ENCODE assay signal across 14 cellular contexts in the genomic region with DNA sequence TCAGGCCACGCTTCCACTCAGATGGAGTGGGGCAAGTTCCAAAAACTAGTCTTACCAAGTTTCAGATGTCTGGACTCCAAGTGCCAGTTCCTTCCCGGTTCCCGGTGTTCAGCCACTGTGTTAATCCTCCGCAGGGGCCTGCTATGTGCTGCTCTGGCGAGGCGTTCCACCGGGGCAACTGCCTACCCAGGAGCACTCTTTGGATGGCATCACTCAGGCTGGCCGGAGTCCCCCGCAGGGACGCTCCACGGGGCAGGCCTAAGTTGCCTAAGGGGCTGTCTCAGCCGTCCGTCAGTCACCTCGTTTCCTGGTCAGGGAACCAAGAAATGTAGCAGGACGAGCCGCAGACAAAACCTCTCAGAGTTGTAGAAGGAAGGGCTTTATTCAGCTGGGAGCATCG. TPM values are rescaled to one million over a fixed set of nuclear protein-coding genes. Genes with fewer than 3 reads are reported as not detected.
DNase-seq lines count a peak whose midpoint lies in the region; ATAC-seq and TF ChIP-seq lines count a peak whose summit lies in the region.
"Had no signal": no experiment of that assay in that cellular context is flagged by ENCODE, and none has a peak within 500 bp of the region (broad histone marks: within the 10 kb centered on the region; RNA-seq: fewer than 3 reads in every experiment).

No MANE protein-coding gene starts in this region.

- no peak for DNase-seq in activated CD8-positive, alpha-beta T cell treated with anti-CD3 and anti-CD28 coated beads, Interleukin-2, amount 10 ng/mL, durations not matched to agents 7 days and 5 days
- no peak for DNase-seq in activated CD8-positive, alpha-beta T cell treated with anti-CD3 and anti-CD28 coated beads for 36 hours
- DNase-seq in GM23338 (ENCODE audit: low spot score) (peak; percentile 53), progenitor cell of endocrine pancreas (ENCODE audit: low spot score, unreplicated experiment) (no peak), NCI-H748 (lab: John Stamatoyannopoulos, UW; ENCODE audit: unreplicated experiment) (no peak), NCI-H2171 treated with DMSO at 0.1 percent for 48 hours (lab: John Stamatoyannopoulos, UW) (no peak), NCI-H69 (lab: John Stamatoyannopoulos, UW) (no peak)
- DNase-seq: activated naive CD4-positive, alpha-beta T cell treated with Interleukin-2 at 50 U/mL for 16 hours; NCI-H1436; NCI-H524 treated with DMSO at 0.1 percent for 48 hours; small intestine had no signal

- H3K79me2 ChIP-seq in GM23338 (replicated peaks; ENCODE audit: insufficient read depth): peaks cover 21% of the 10 kb centered on the region

- H3K4me1 ChIP-seq in GM23338 (ENCODE audit: insufficient read depth): peaks cover 37% of the 10 kb centered on the region
- H3K4me1 ChIP-seq: SJCRH30 had no signal

- peaks cover 27% of the 10 kb centered on the region for H3F3A ChIP-seq in GM23338 (replicated peaks; ENCODE audit: low read depth)

- CTCF ChIA-PET in activated CD8-positive, alpha-beta T cell treated with anti-CD3 and anti-CD28 coated beads, Interleukin-2, amount 10 ng/mL, durations not matched to agents 7 days and 5 days (lab: Charles Lee): no interaction called here
- CTCF ChIA-PET in activated CD8-positive, alpha-beta T cell treated with anti-CD3 and anti-CD28 coated beads for 36 hours (lab: Charles Lee): no interaction called here

- H3K9me3 Mint-ChIP-seq in activated CD8-positive, alpha-beta T cell treated with anti-CD3 and anti-CD28 coated beads, Interleukin-2, amount 10 ng/mL, durations not matched to agents 7 days and 5 days (ENCODE audit: insufficient read depth): no peaks in the 10 kb centered on the region
- peaks cover 7% of the 10 kb centered on the region for H3K9me3 Mint-ChIP-seq in activated CD8-positive, alpha-beta T cell treated with anti-CD3 and anti-CD28 coated beads for 36 hours
- no peaks in the 10 kb centered on the region for H3K9me3 Mint-ChIP-seq in GM23338
- no peaks in the 10 kb centered on the region for H3K9me3 Mint-ChIP-seq in activated T-helper 17 cell treated with anti-CD3 and anti-CD28 coated beads, Interleukin-2, amount 50 U/mL, for 72 hours
- peaks cover 5% of the 10 kb centered on the region for H3K9me3 Mint-ChIP-seq in progenitor cell of endocrine pancreas (ENCODE audit: low read depth)
- H3K9me3 Mint-ChIP-seq: central memory CD8-positive, alpha-beta T cell had no signal

- H3K4me3 ChIP-seq in GM23338: no peak overlapping the region
- H3K4me3 ChIP-seq: SJCRH30 had no signal

- no peaks in the 10 kb centered on the region for H3K27me3 Mint-ChIP-seq in activated CD8-positive, alpha-beta T cell treated with anti-CD3 and anti-CD28 coated beads, Interleukin-2, amount 10 ng/mL, durations not matched to agents 7 days and 5 days (ENCODE audit: low read depth)
- no peaks in the 10 kb centered on the region for H3K27me3 Mint-ChIP-seq in activated CD8-positive, alpha-beta T cell treated with anti-CD3 and anti-CD28 coated beads for 36 hours
- H3K27me3 Mint-ChIP-seq in GM23338 (ENCODE audit: insufficient read depth, low read depth, poor library complexity) (peaks cover 20% of the 10 kb centered on the region), progenitor cell of endocrine pancreas (no peaks in the 10 kb centered on the region)
- no peaks in the 10 kb centered on the region for H3K27me3 Mint-ChIP-seq in activated T-helper 17 cell treated with anti-CD3 and anti-CD28 coated beads, Interleukin-2, amount 50 U/mL, for 72 hours
- H3K27me3 Mint-ChIP-seq: central memory CD8-positive, alpha-beta T cell had no signal

- H3K27me3 ChIP-seq in GM23338 (ENCODE audit: insufficient read depth): no peaks in the 10 kb centered on the region
- H3K27me3 ChIP-seq: SJCRH30 had no signal

- intact Hi-C loops in activated CD8-positive, alpha-beta T cell treated with anti-CD3 and anti-CD28 coated beads for 36 hours (cut with micrococcal nuclease): no loop called here

- peak overlapping the region; percentile 49 for H3K27ac Mint-ChIP-seq in activated CD8-positive, alpha-beta T cell treated with anti-CD3 and anti-CD28 coated beads, Interleukin-2, amount 10 ng/mL, durations not matched to agents 7 days and 5 days
- H3K27ac Mint-ChIP-seq in activated CD8-positive, alpha-beta T cell treated with anti-CD3 and anti-CD28 coated beads for 36 hours: no peak overlapping the region
- H3K27ac Mint-ChIP-seq in GM23338: peak overlapping the region; percentile 92
- peak overlapping the region; percentile 82 for H3K27ac Mint-ChIP-seq in activated T-helper 17 cell treated with anti-CD3 and anti-CD28 coated beads, Interleukin-2, amount 50 U/mL, for 72 hours
- H3K27ac Mint-ChIP-seq in progenitor cell of endocrine pancreas: peak overlapping the region; percentile 49

- H3K4me1 Mint-ChIP-seq in activated CD8-positive, alpha-beta T cell treated with anti-CD3 and anti-CD28 coated beads, Interleukin-2, amount 10 ng/mL, durations not matched to agents 7 days and 5 days (ENCODE audit: low read depth): peaks cover 27% of the 10 kb centered on the region
- H3K4me1 Mint-ChIP-seq in activated CD8-positive, alpha-beta T cell treated with anti-CD3 and anti-CD28 coated beads for 36 hours (ENCODE audit: low read depth): peaks cover 38% of the 10 kb centered on the region
- peaks cover 54% of the 10 kb centered on the region for H3K4me1 Mint-ChIP-seq in GM23338
- H3K4me1 Mint-ChIP-seq in activated T-helper 17 cell treated with anti-CD3 and anti-CD28 coated beads, Interleukin-2, amount 50 U/mL, for 72 hours: peaks cover 13% of the 10 kb centered on the region
- H3K4me1 Mint-ChIP-seq in progenitor cell of endocrine pancreas (ENCODE audit: low read depth): peaks cover 10% of the 10 kb centered on the region

- no peak overlapping the region for H2AFZ ChIP-seq in GM23338

- H3K4me3 Mint-ChIP-seq in activated CD8-positive, alpha-beta T cell treated with anti-CD3 and anti-CD28 coated beads, Interleukin-2, amount 10 ng/mL, durations not matched to agents 7 days and 5 days: no peak overlapping the region
- H3K4me3 Mint-ChIP-seq in activated CD8-positive, alpha-beta T cell treated with anti-CD3 and anti-CD28 coated beads for 36 hours: no peak overlapping the region
- H3K4me3 Mint-ChIP-seq in GM23338 (no peak overlapping the region), progenitor cell of endocrine pancreas (ENCODE audit: low read depth) (no peak overlapping the region)
- peak overlapping the region; percentile 68 for H3K4me3 Mint-ChIP-seq in activated T-helper 17 cell treated with anti-CD3 and anti-CD28 coated beads, Interleukin-2, amount 50 U/mL, for 72 hours
- H3K4me3 Mint-ChIP-seq: central memory CD8-positive, alpha-beta T cell had no signal

- no peaks in the 10 kb centered on the region; the same call in none of the 2 replicates for H4K20me1 ChIP-seq in GM23338 (replicated peaks; ENCODE audit: insufficient read depth)

- no peaks in the 10 kb centered on the region for H3K9me2 ChIP-seq in GM23338 (ENCODE audit: insufficient read depth)

- H3K4me2 ChIP-seq in GM23338: no peak overlapping the region

- no peak for TF ChIP-seq CTCF in activated CD8-positive, alpha-beta T cell treated with anti-CD3 and anti-CD28 coated beads for 36 hours (IDR thresholded peaks at IDR 0.05)
- TF ChIP-seq CTCF in GM23338 (conservative IDR thresholded peaks at IDR 0.05; ENCODE audit: low read depth in 2 of 2) (no peak), progenitor cell of endocrine pancreas (IDR thresholded peaks at IDR 0.05; ENCODE audit: unreplicated experiment) (no peak)

- no peak for ATAC-seq in activated CD8-positive, alpha-beta T cell treated with anti-CD3 and anti-CD28 coated beads, Interleukin-2, amount 10 ng/mL, durations not matched to agents 7 days and 5 days
- ATAC-seq in activated CD8-positive, alpha-beta T cell treated with anti-CD3 and anti-CD28 coated beads for 36 hours: no peak
- ATAC-seq in GM23338: peak; percentile 36
- no peak for ATAC-seq in activated T-helper 17 cell treated with anti-CD3 and anti-CD28 coated beads, Interleukin-2, amount 50 U/mL, for 72 hours (replicated peaks)

- H3K27ac ChIP-seq in GM23338 (ENCODE audit: low read depth): peak overlapping the region; percentile 90
- H3K27ac ChIP-seq: SJCRH30 had no signal

- peaks cover 80% of the 10 kb centered on the region for H3K36me3 Mint-ChIP-seq in activated CD8-positive, alpha-beta T cell treated with anti-CD3 and anti-CD28 coated beads, Interleukin-2, amount 10 ng/mL, durations not matched to agents 7 days and 5 days (ENCODE audit: low read depth)
- H3K36me3 Mint-ChIP-seq in activated CD8-positive, alpha-beta T cell treated with anti-CD3 and anti-CD28 coated beads for 36 hours (ENCODE audit: low read depth): peaks cover 87% of the 10 kb centered on the region
- H3K36me3 Mint-ChIP-seq in GM23338 (ENCODE audit: low read depth): peaks cover 76% of the 10 kb centered on the region
- peaks cover 82% of the 10 kb centered on the region for H3K36me3 Mint-ChIP-seq in activated T-helper 17 cell treated with anti-CD3 and anti-CD28 coated beads, Interleukin-2, amount 50 U/mL, for 72 hours (ENCODE audit: low read depth)
- peaks cover 40% of the 10 kb centered on the region for H3K36me3 Mint-ChIP-seq in progenitor cell of endocrine pancreas (ENCODE audit: insufficient read depth)

- H3K36me3 ChIP-seq in GM23338 (ENCODE audit: insufficient read depth): peaks cover 29% of the 10 kb centered on the region

- POLR2A ChIA-PET in activated CD8-positive, alpha-beta T cell treated with anti-CD3 and anti-CD28 coated beads, Interleukin-2, amount 10 ng/mL, durations not matched to agents 7 days and 5 days (lab: Charles Lee): no interaction called here
- POLR2A ChIA-PET in activated CD8-positive, alpha-beta T cell treated with anti-CD3 and anti-CD28 coated beads for 36 hours (lab: Charles Lee): interaction anchor here (1.6 to 2.4 kb wide), 2 partner anchors 13 to 16 kb away, joined by 7 to 9 read pairs; no protein-coding TSS in a partner anchor

TF ChIP-seq in GM23338, 12 proteins besides CTCF, POLR2A, EP300 and RAD21:
- no peak for TF ChIP-seq NANOG (IDR thresholded peaks at IDR 0.05; ENCODE audit: borderline replicate concordance)

RNA-seq across cellular contexts. Expression of a gene that starts 5.2 kb away (rescaled TPM):
- 1,000 to 10,000 TPM; 1,914 to 1,974 TPM for total RNA-seq in activated CD8-positive, alpha-beta T cell treated with anti-CD3 and anti-CD28 coated beads, Interleukin-2, amount 10 ng/mL, durations not matched to agents 7 days and 5 days
- 1,000 to 10,000 TPM; 3,299 to 3,303 TPM for total RNA-seq in activated CD8-positive, alpha-beta T cell treated with anti-CD3 and anti-CD28 coated beads for 36 hours
- 1,580 and 2,261 TPM in 2 replicates for total RNA-seq in GM23338 (2014; rRNA removed; shearing (Covaris generic))
- 3,526 and 3,589 TPM in 2 replicates for polyA plus RNA-seq in GM23338 (2016; fragmentation: Nextera tagmentation; extraction: Ambion mirVana)
- total RNA-seq in activated T-helper 17 cell treated with anti-CD3 and anti-CD28 coated beads, Interleukin-2, amount 50 U/mL, for 72 hours: 1,000 to 10,000 TPM; 3,104 to 3,340 TPM
- 1,896 and 2,007 TPM in 2 replicates for total RNA-seq in progenitor cell of endocrine pancreas
